In genomic region chr3:186021673-186022362, GRCh38 we compare ENCODE assay signal across 12 cellular contexts.
DNase-seq lines count a peak whose midpoint lies in the region; ATAC-seq and TF ChIP-seq lines count a peak whose summit lies in the region.
"Had no signal": no experiment of that assay in that cellular context is flagged by ENCODE, and none has a peak within 500 bp of the region (broad histone marks: within the 10 kb centered on the region; RNA-seq: fewer than 3 reads in every experiment).

No MANE protein-coding gene starts in this region.

- H3K4me1 ChIP-seq in foreskin keratinocyte: no peaks in the 10 kb centered on the region
- H3K4me1 ChIP-seq in suprapubic skin: peaks cover 4% of the 10 kb centered on the region

- no peaks in the 10 kb centered on the region for H3K36me3 ChIP-seq in suprapubic skin

- TF ChIP-seq EP300 in suprapubic skin (IDR thresholded peaks at IDR 0.05): no peak

- 68% methylated on average over 8 of the region's 8 CpGs for WGBS in suprapubic skin

- no peak overlapping the region for H3K27ac ChIP-seq in foreskin keratinocyte
- H3K27ac ChIP-seq in suprapubic skin: peak overlapping the region; percentile 45

- H3K27me3 Mint-ChIP-seq in activated CD4-positive, alpha-beta memory T cell treated with anti-CD3 and anti-CD28 coated beads, Interleukin-2, amount 10 ng/mL, durations not matched to agents 7 days and 5 days: peaks cover 25% of the 10 kb centered on the region
- H3K27me3 Mint-ChIP-seq in endothelial cell (ENCODE audit: unreplicated experiment): no peaks in the 10 kb centered on the region

- no peaks in the 10 kb centered on the region for H3K9me3 Mint-ChIP-seq in activated CD4-positive, alpha-beta memory T cell treated with anti-CD3 and anti-CD28 coated beads, Interleukin-2, amount 10 ng/mL, durations not matched to agents 7 days and 5 days
- H3K9me3 Mint-ChIP-seq in endothelial cell (ENCODE audit: unreplicated experiment): no peaks in the 10 kb centered on the region

- TF ChIP-seq CTCF in foreskin keratinocyte (conservative IDR thresholded peaks at IDR 0.05) (no peak), suprapubic skin (IDR thresholded peaks at IDR 0.05) (no peak), endothelial cell (IDR thresholded peaks at IDR 0.05; ENCODE audit: unreplicated experiment) (no peak)

- no peaks in the 10 kb centered on the region for H3K9me3 ChIP-seq in suprapubic skin

- H3K36me3 Mint-ChIP-seq in activated CD4-positive, alpha-beta memory T cell treated with anti-CD3 and anti-CD28 coated beads, Interleukin-2, amount 10 ng/mL, durations not matched to agents 7 days and 5 days (ENCODE audit: low read depth): no peaks in the 10 kb centered on the region
- no peaks in the 10 kb centered on the region for H3K36me3 Mint-ChIP-seq in endothelial cell (ENCODE audit: low read depth, unreplicated experiment)

- POLR2A ChIA-PET in activated CD4-positive, alpha-beta memory T cell treated with anti-CD3 and anti-CD28 coated beads, Interleukin-2, amount 10 ng/mL, durations not matched to agents 7 days and 5 days (lab: Charles Lee): no interaction called here

- ATAC-seq in foreskin keratinocyte: peak; percentile 59
- ATAC-seq: right cardiac atrium, T-helper 17 cell had no signal

- TF ChIP-seq POLR2A in suprapubic skin (IDR thresholded peaks at IDR 0.05): no peak

- H3K4me3 ChIP-seq in suprapubic skin: no peak overlapping the region

- CTCF ChIA-PET in activated CD4-positive, alpha-beta memory T cell treated with anti-CD3 and anti-CD28 coated beads, Interleukin-2, amount 10 ng/mL, durations not matched to agents 7 days and 5 days (lab: Charles Lee): no interaction called here

- DNase-seq in H4 (ENCODE audit: low spot score) (peak; percentile 87), SW480 (ENCODE audit: low spot score) (peak; percentile 41), foreskin keratinocyte (peak; percentile 49 to 83), suprapubic skin (ENCODE audit: low spot score in 2 of 2) (peak; percentile 64 to 79), endothelial cell (ENCODE audit: low spot score) (no peak)
- no peak for DNase-seq in activated CD4-positive, alpha-beta memory T cell treated with anti-CD3 and anti-CD28 coated beads, Interleukin-2, amount 10 ng/mL, durations not matched to agents 7 days and 5 days
- DNase-seq in stimulated activated CD4-positive, alpha-beta T cell treated with anti-CD3 and anti-CD28 coated beads, Interleukin-4, amount 100 ng/mL, for 1 hour: no peak
- DNase-seq: central memory CD4-positive, alpha-beta T cell; DMS79; NCI-H526; right cardiac atrium; T-helper 17 cell had no signal

- peaks cover 4% of the 10 kb centered on the region for H3K27me3 ChIP-seq in foreskin keratinocyte
- no peaks in the 10 kb centered on the region for H3K27me3 ChIP-seq in suprapubic skin

- no peaks in the 10 kb centered on the region for H3K4me1 Mint-ChIP-seq in activated CD4-positive, alpha-beta memory T cell treated with anti-CD3 and anti-CD28 coated beads, Interleukin-2, amount 10 ng/mL, durations not matched to agents 7 days and 5 days
- H3K4me1 Mint-ChIP-seq in endothelial cell (ENCODE audit: unreplicated experiment): no peaks in the 10 kb centered on the region

- H3K27ac Mint-ChIP-seq in activated CD4-positive, alpha-beta memory T cell treated with anti-CD3 and anti-CD28 coated beads, Interleukin-2, amount 10 ng/mL, durations not matched to agents 7 days and 5 days: no peak overlapping the region
- no peak overlapping the region for H3K27ac Mint-ChIP-seq in endothelial cell (ENCODE audit: unreplicated experiment)
- H3K27ac Mint-ChIP-seq: T-helper 17 cell had no signal

- H3K4me3 Mint-ChIP-seq in activated CD4-positive, alpha-beta memory T cell treated with anti-CD3 and anti-CD28 coated beads, Interleukin-2, amount 10 ng/mL, durations not matched to agents 7 days and 5 days: no peak overlapping the region
- no peak overlapping the region for H3K4me3 Mint-ChIP-seq in endothelial cell (ENCODE audit: unreplicated experiment)
- H3K4me3 Mint-ChIP-seq: T-helper 17 cell had no signal

Comparison
In these comparisons a context has a peak if more than half of its experiments do, and no peak if none do; other contexts are left out.
1. DNase-seq: peak in H4 (single experiment), SW480 (single experiment), foreskin keratinocyte (2 of 2) and suprapubic skin (2 of 2); none in activated CD4-positive, alpha-beta memory T cell treated with anti-CD3 and anti-CD28 coated beads, Interleukin-2, amount 10 ng/mL, durations not matched to agents 7 days and 5 days (single experiment), stimulated activated CD4-positive, alpha-beta T cell treated with anti-CD3 and anti-CD28 coated beads, Interleukin-4, amount 100 ng/mL, for 1 hour (single experiment) and endothelial cell (single experiment).